In genomic region chr3:128322030-128323022, GRCh38 we compare ENCODE assay signal across 8 cellular contexts.
DNase-seq lines count a peak whose midpoint lies in the region; ATAC-seq and TF ChIP-seq lines count a peak whose summit lies in the region.

No MANE protein-coding gene starts in this region.

- H3K4me3 ChIP-seq in hepatocyte, result no peak overlapping the region

- no peak overlapping the region for H3K4me2 ChIP-seq in hepatocyte

- H2AFZ ChIP-seq in hepatocyte, result no peak overlapping the region

- no peaks in the 10 kb centered on the region for H3K9me3 ChIP-seq in hepatocyte (ENCODE audit: low read depth)

- WGBS in hepatocyte (ENCODE audit: low lambda C conversion rate, missing lambda C conversion rate), result 88% methylated on average over 14 of the region's 14 CpGs

- H3K79me2 ChIP-seq in hepatocyte, result no peaks in the 10 kb centered on the region

- ATAC-seq in SK-N-SH treated with all-trans-retinoic acid at 6 μM for 48 hours, result peak; percentile 76
- no peak for ATAC-seq in omental fat pad (ENCODE audit: low FRiP score)
- no peak for ATAC-seq in HG03280 (IDR thresholded peaks at IDR 0.05; ENCODE audit: unreplicated experiment)

- H3K27me3 ChIP-seq in hepatocyte, result no peaks in the 10 kb centered on the region

- H3K9me2 ChIP-seq in hepatocyte (replicated peaks; ENCODE audit: insufficient read depth), result no peaks in the 10 kb centered on the region

- no peaks in the 10 kb centered on the region for H4K20me1 ChIP-seq in hepatocyte (ENCODE audit: insufficient read depth, poor library complexity, severe bottlenecking)

- peaks cover 19% of the 10 kb centered on the region for H3K4me1 ChIP-seq in hepatocyte (ENCODE audit: insufficient read depth)

- TF ChIP-seq CTCF in hepatocyte (IDR thresholded peaks at IDR 0.05; ENCODE audit: poor library complexity) (peak; percentile 26), omental fat pad (IDR thresholded peaks at IDR 0.05) (no peak)

- H3K36me3 ChIP-seq in hepatocyte (replicated peaks; ENCODE audit: insufficient read depth, low read depth), result no peaks in the 10 kb centered on the region

- peak; percentile 23 for DNase-seq in SIG-M5 treated with dmso at 0.1 percent for 504 hours (lab: John Stamatoyannopoulos, UW; ENCODE audit: unreplicated experiment)
- no peak for DNase-seq in SIG-M5 (lab: John Stamatoyannopoulos, UW)
- peak; percentile 24 for DNase-seq in amniotic epithelial cell (ENCODE audit: low read depth)
- no peak for DNase-seq in hepatocyte (ENCODE audit: low spot score)
- peak; percentile 42 for DNase-seq in stimulated activated CD4-positive, alpha-beta T cell treated with anti-CD3 and anti-CD28 coated beads, Interleukin-2, amount 100 ng/mL, for 4 hours (ENCODE audit: low read depth)
- DNase-seq in omental fat pad (ENCODE audit: low spot score), result no peak

- H3K27ac ChIP-seq in hepatocyte, result no peak overlapping the region

TF ChIP-seq in SK-N-SH treated with all-trans-retinoic acid at 6 μM for 48 hours, 23 proteins besides CTCF, POLR2A, EP300 and RAD21:
- TF ChIP-seq ZNF8 (CRISPR knock-in tag; IDR thresholded peaks at IDR 0.05) (no peak), ZC3H10 (CRISPR knock-in tag; IDR thresholded peaks at IDR 0.05) (no peak), OSR1 (CRISPR knock-in tag; IDR thresholded peaks at IDR 0.05) (no peak), POU6F1 (CRISPR knock-in tag; IDR thresholded peaks at IDR 0.05; ENCODE audit: borderline replicate concordance, low read depth) (no peak), ZNF70 (CRISPR knock-in tag; IDR thresholded peaks at IDR 0.05) (no peak), ZFP30 (CRISPR knock-in tag; IDR thresholded peaks at IDR 0.05) (no peak)

Comparison
In these comparisons a context has a peak if more than half of its experiments do, and no peak if none do; other contexts are left out.
1. DNase-seq: peak in SIG-M5 treated with dmso at 0.1 percent for 504 hours (single experiment), amniotic epithelial cell (single experiment) and stimulated activated CD4-positive, alpha-beta T cell treated with anti-CD3 and anti-CD28 coated beads, Interleukin-2, amount 100 ng/mL, for 4 hours (single experiment); none in SIG-M5 (single experiment), hepatocyte (single experiment) and omental fat pad (single experiment).